Comparison of ENCODE assay signal across 8 cellular contexts in genomic region chr15:90862964-90863721, GRCh38. TPM values are rescaled to one million over a fixed set of nuclear protein-coding genes. Genes with fewer than 3 reads are reported as not detected.
DNase-seq lines count a peak whose midpoint lies in the region; FAIRE-seq and TF ChIP-seq lines count a peak whose summit lies in the region.

No MANE protein-coding gene starts in this region.

- H3K4me1 ChIP-seq in muscle layer of duodenum (ENCODE audit: control insufficient read depth in 1 of 2, insufficient read depth in 2 of 2, low read length in 2 of 2) = no peaks in the 10 kb centered on the region

- H3K9me3 ChIP-seq in muscle layer of duodenum (ENCODE audit: control insufficient read depth in 1 of 2, low read length in 2 of 2) = no peaks in the 10 kb centered on the region

- FAIRE-seq in bronchial epithelial cell (lab: Jason Lieb, UNC) = no peak

- H3K36me3 ChIP-seq in bronchial epithelial cell (ENCODE audit: control insufficient read depth, insufficient read depth, low read length) (no peaks in the 10 kb centered on the region), muscle layer of duodenum (ENCODE audit: control insufficient read depth in 1 of 2, insufficient read depth in 2 of 2, low read length in 2 of 2) (no peaks in the 10 kb centered on the region)

- H3K27ac ChIP-seq in muscle layer of duodenum (ENCODE audit: low read length) = peak overlapping the region; percentile 7

- peak; percentile 65 for DNase-seq in GF-D8 (lab: John Stamatoyannopoulos, UW)
- DNase-seq in NCI-H460 (ENCODE audit: extremely low read depth, low read depth) = peak; percentile 40
- DNase-seq in bronchial epithelial cell (ENCODE audit: low read depth) = peak; percentile 85
- no peak for DNase-seq in NCI-H2029 (lab: John Stamatoyannopoulos, UW)
- no peak for DNase-seq in germinal center (ENCODE audit: low spot score)
- no peak for DNase-seq in iPS-NIHi7 (ENCODE audit: extremely low spot score)
- no peak for DNase-seq in activated gamma-delta T cell treated with Interleukin-2 at 50 U/mL for 16 hours

- H3K4me3 ChIP-seq in bronchial epithelial cell (ENCODE audit: low read depth, low read length) (no peak overlapping the region), muscle layer of duodenum (ENCODE audit: low read depth in 1 of 2, low read length in 2 of 2) (no peak overlapping the region)

- no peak for TF ChIP-seq CTCF in bronchial epithelial cell (IDR thresholded peaks at IDR 0.05; ENCODE audit: insufficient read depth, low read length, severe bottlenecking)

- H3K27me3 ChIP-seq in bronchial epithelial cell (ENCODE audit: control insufficient read depth, insufficient read depth, low read length) (no peaks in the 10 kb centered on the region), muscle layer of duodenum (ENCODE audit: low read depth, low read length) (no peaks in the 10 kb centered on the region)

RNA-seq across cellular contexts. Expression of gene FURIN, which starts 5.2 kb away (rescaled TPM):
- total RNA-seq in NCI-H460 (2014; rRNA removed; shearing (Covaris generic)) = 29.0 and 37.7 TPM in 2 replicates
- 19.5 and 22.4 TPM in 2 replicates for polyA plus RNA-seq in NCI-H460 (2014; cell fraction: nucleus; rRNA removed)
- total RNA-seq in bronchial epithelial cell = 32.1 and 49.9 TPM in 2 replicates

RNA-seq across cellular contexts. Expression of gene FES, which starts 21.2 kb away (rescaled TPM):
- 0.59 TPM in 1 of 2 replicates, not detected in the other for total RNA-seq in NCI-H460 (2014; rRNA removed; shearing (Covaris generic))
- polyA plus RNA-seq in NCI-H460 (2014; cell fraction: nucleus; rRNA removed) = not detected in 2 replicates
- total RNA-seq in bronchial epithelial cell = 2.6 and 3.2 TPM in 2 replicates

RNA-seq across cellular contexts. Expression of gene MAN2A2, which starts 40.0 kb away (rescaled TPM):
- total RNA-seq in NCI-H460 (2014; rRNA removed; shearing (Covaris generic)) = 15.7 and 19.9 TPM in 2 replicates
- 48.6 and 59.5 TPM in 2 replicates for polyA plus RNA-seq in NCI-H460 (2014; cell fraction: nucleus; rRNA removed)
- 8.4 and 12.3 TPM in 2 replicates for total RNA-seq in bronchial epithelial cell

Comparison
In these comparisons a context has a peak if more than half of its experiments do, and no peak if none do; other contexts are left out.
1. DNase-seq: peak in GF-D8 (single experiment), NCI-H460 (single experiment) and bronchial epithelial cell (single experiment); none in NCI-H2029 (single experiment), germinal center (single experiment), iPS-NIHi7 (single experiment) and activated gamma-delta T cell treated with Interleukin-2 at 50 U/mL for 16 hours (single experiment).